20 cellular contexts compared by ENCODE assay signal in genomic region chr10:122078965-122079401, GRCh38.
DNase-seq lines count a peak whose midpoint lies in the region; ATAC-seq and TF ChIP-seq lines count a peak whose summit lies in the region.
"Had no signal": no experiment of that assay in that cellular context is flagged by ENCODE, and none has a peak within 500 bp of the region (broad histone marks: within the 10 kb centered on the region; RNA-seq: fewer than 3 reads in every experiment).

No MANE protein-coding gene starts in this region.

- H3K4me3 ChIP-seq in mesenchymal stem cell (ENCODE audit: insufficient read depth in 1 of 2, low read depth in 1 of 2, low read length in 2 of 2): no peak overlapping the region
- H3K4me3 ChIP-seq: pancreas, thyroid gland had no signal

- H2AK5ac ChIP-seq in mesenchymal stem cell (ENCODE audit: low read length, severe bottlenecking): no peak overlapping the region

- H3K36me3 ChIP-seq in mesenchymal stem cell (ENCODE audit: control insufficient read depth in 1 of 2, insufficient read depth in 2 of 2, low read depth in 1 of 2, low read length in 2 of 2): no peaks in the 10 kb centered on the region
- H3K36me3 ChIP-seq: pancreas, thyroid gland had no signal

- no peak overlapping the region for H3K23ac ChIP-seq in mesenchymal stem cell (ENCODE audit: low read length in 2 of 2)

- no peaks in the 10 kb centered on the region for H3K79me1 ChIP-seq in mesenchymal stem cell (replicated peaks; ENCODE audit: low read length, poor library complexity, severe bottlenecking)

- 51% methylated on average over 10 of the region's 10 CpGs for WGBS in mesenchymal stem cell

- H2BK12ac ChIP-seq in mesenchymal stem cell (ENCODE audit: low read length in 2 of 2): no peak overlapping the region

- no peak for ATAC-seq in GM21423 (IDR thresholded peaks at IDR 0.05; ENCODE audit: unreplicated experiment)
- ATAC-seq: effector memory CD8-positive, alpha-beta T cell; HCT116; pancreas had no signal

- H2AFZ ChIP-seq in mesenchymal stem cell (ENCODE audit: low read depth, low read length): no peak overlapping the region

- H3K14ac ChIP-seq in mesenchymal stem cell (ENCODE audit: low read length in 2 of 2): no peak overlapping the region

- H2BK120ac ChIP-seq in mesenchymal stem cell (ENCODE audit: low read depth, low read length): no peak overlapping the region

- TF ChIP-seq CTCF in GM13976 (IDR thresholded peaks at IDR 0.05; ENCODE audit: borderline replicate concordance, control extremely low read depth, extremely low read depth, insufficient read depth, missing control alignments): no peak

- no peaks in the 10 kb centered on the region for H3K9me3 ChIP-seq in mesenchymal stem cell (ENCODE audit: control insufficient read depth, low read length)
- H3K9me3 ChIP-seq: pancreas, thyroid gland had no signal

- in situ Hi-C loops in GM13976 (cut with MboI; ENCODE audit: low sequenced_read_pairs, unreplicated experiment): no loop called here

- no peak overlapping the region for H3K4me2 ChIP-seq in mesenchymal stem cell (ENCODE audit: low read length, poor library complexity, severe bottlenecking)

- H3K4me1 ChIP-seq in mesenchymal stem cell (ENCODE audit: control insufficient read depth, insufficient read depth, low read depth, low read length): no peaks in the 10 kb centered on the region
- H3K4me1 ChIP-seq: pancreas, thyroid gland had no signal

- no peak overlapping the region for H3K9ac ChIP-seq in mesenchymal stem cell (ENCODE audit: low read length)

- H2BK5ac ChIP-seq in mesenchymal stem cell (ENCODE audit: low read depth, low read length, poor library complexity, severe bottlenecking): no peak overlapping the region

- H4K8ac ChIP-seq in mesenchymal stem cell (ENCODE audit: low read length): no peak overlapping the region

- H4K91ac ChIP-seq in mesenchymal stem cell (ENCODE audit: low read length): no peak overlapping the region

- H3K18ac ChIP-seq in mesenchymal stem cell (ENCODE audit: low read depth in 1 of 2, low read length in 2 of 2): no peak overlapping the region

- H3K4ac ChIP-seq in mesenchymal stem cell (ENCODE audit: low read depth in 1 of 2, low read length in 2 of 2): no peak overlapping the region

- no peak overlapping the region for H2BK15ac ChIP-seq in mesenchymal stem cell (ENCODE audit: low read depth, poor library complexity, severe bottlenecking)

- no peak for TF ChIP-seq POLR2A in erythroblast (IDR thresholded peaks at IDR 0.05; ENCODE audit: low read length)

- H3K27me3 ChIP-seq in mesenchymal stem cell (ENCODE audit: control insufficient read depth in 1 of 2, insufficient read depth in 1 of 2, low read length in 2 of 2): peaks cover 17 to 22% of the 10 kb centered on the region in 2 experiments
- H3K27me3 ChIP-seq: pancreas, thyroid gland had no signal

- peak; percentile 16 for DNase-seq in DMS79 treated with DMSO at 0.1 percent for 48 hours (lab: John Stamatoyannopoulos, UW)
- no peak for DNase-seq in DMS79 (lab: John Stamatoyannopoulos, UW)
- DNase-seq in erythroblast (lab: John Stamatoyannopoulos, UW): peak; percentile 5 to 6
- DNase-seq in mesenchymal stem cell: peak; percentile 11
- DNase-seq in middle frontal gyrus (ENCODE audit: extremely low spot score, low spot score): no peak
- no peak for DNase-seq in SKM-1 treated with dmso at 0.1 percent for 144 hours (lab: John Stamatoyannopoulos, UW; ENCODE audit: unreplicated experiment)
- DNase-seq in GM13976 (ENCODE audit: low spot score): no peak
- DNase-seq: activated B cell treated with CpG ODN at 0.5 μM for 24 hours; activated naive CD4-positive, alpha-beta T cell treated with anti-CD3 and anti-CD28 coated beads, Interleukin-2, amount 50 U/mL, for 16 hours; CD4-positive, CD25-positive, alpha-beta regulatory T cell; effector memory CD8-positive, alpha-beta T cell; EL; foreskin melanocyte; immature natural killer cell; NCI-H2029 treated with DMSO at 0.1 percent for 48 hours; pancreas; thyroid gland had no signal

- H3K27ac ChIP-seq in mesenchymal stem cell (ENCODE audit: low read length, poor library complexity, severe bottlenecking): no peak overlapping the region
- H3K27ac ChIP-seq: 22Rv1, pancreas, thyroid gland had no signal

Comparison
In these comparisons a context has a peak if more than half of its experiments do, and no peak if none do; other contexts are left out.
1. DNase-seq: peak in DMS79 treated with DMSO at 0.1 percent for 48 hours (single experiment), erythroblast (2 of 2) and mesenchymal stem cell (single experiment); none in DMS79 (single experiment), middle frontal gyrus (single experiment), SKM-1 treated with dmso at 0.1 percent for 144 hours (single experiment) and GM13976 (single experiment).